11 cellular contexts compared by ENCODE assay signal in genomic region chr17:3385869-3386816, GRCh38. TPM values are rescaled to one million over a fixed set of nuclear protein-coding genes. Genes with fewer than 3 reads are reported as not detected.
DNase-seq lines count a peak whose midpoint lies in the region; ATAC-seq and TF ChIP-seq lines count a peak whose summit lies in the region.
"Had no signal": no experiment of that assay in that cellular context is flagged by ENCODE, and none has a peak within 500 bp of the region (broad histone marks: within the 10 kb centered on the region; RNA-seq: fewer than 3 reads in every experiment).

OR3A2 (minus strand) TSS chr17:3386308.

- H3K9me3 ChIP-seq in iPS-15b (ENCODE audit: control insufficient read depth, insufficient read depth, low read length) (no peaks in the 10 kb centered on the region), psoas muscle (no peaks in the 10 kb centered on the region)
- H3K9me3 ChIP-seq: thyroid gland had no signal

- intact Hi-C loops in psoas muscle (cut with DNase I), result no loop called here

- H3K27me3 ChIP-seq in iPS-15b (ENCODE audit: control insufficient read depth, insufficient read depth, low read length) (peaks cover 13% of the 10 kb centered on the region), psoas muscle (ENCODE audit: insufficient read depth in 3 of 3, low read length in 2 of 3) (peaks cover 0 to 22% (median 5%) of the 10 kb centered on the region in 3 donors)
- H3K27me3 ChIP-seq: thyroid gland had no signal

- H3K27ac ChIP-seq in psoas muscle, result no peak within 1 kb of the TSS
- H3K27ac ChIP-seq: thyroid gland had no signal

- DNase-seq in HK-2 (ENCODE audit: unreplicated experiment) (peak; percentile 74), activated T-cell treated with anti-CD3 and anti-CD28 coated beads for 48 hours (ENCODE audit: low read depth) (peak; percentile 43), psoas muscle (no peak), NK-92 (lab: John Stamatoyannopoulos, UW; ENCODE audit: unreplicated experiment) (no peak), midbrain (lab: John Stamatoyannopoulos, UW) (no peak)
- DNase-seq in stimulated activated CD4-positive, alpha-beta T cell treated with anti-CD3 and anti-CD28 coated beads, TNF-alpha, amount 100 ng/mL, for 48 hours (ENCODE audit: low read depth in 3 of 3), result peak in 2 of 3 donors; percentile 7 to 12
- DNase-seq: Calu3, NCI-H2227 treated with DMSO at 0.1 percent for 48 hours, thyroid gland had no signal

- no peak for TF ChIP-seq CTCF in psoas muscle (IDR thresholded peaks at IDR 0.05)

- no peaks in the 10 kb centered on the region for H3K36me3 ChIP-seq in iPS-15b (ENCODE audit: control insufficient read depth, insufficient read depth, low read length)
- H3K36me3 ChIP-seq in psoas muscle (ENCODE audit: insufficient read depth in 1 of 2, low read depth in 1 of 2), result no peaks in the 10 kb centered on the region
- H3K36me3 ChIP-seq: thyroid gland had no signal

- H3K4me1 ChIP-seq in iPS-15b (ENCODE audit: control insufficient read depth, insufficient read depth, low read length), result no peaks in the 10 kb centered on the region
- H3K4me1 ChIP-seq in psoas muscle, result no peaks in the 10 kb centered on the region
- H3K4me1 ChIP-seq: thyroid gland had no signal

- WGBS in psoas muscle, 3 donors, result 20 to 25% (median 24%) methylated on average over 90 to 92 of the region's 92 CpGs

- H3K9ac ChIP-seq in iPS-15b (ENCODE audit: low read depth, low read length), result no peak within 1 kb of the TSS

- H3K4me3 ChIP-seq in iPS-15b (ENCODE audit: low read depth, low read length) (peak within 1 kb of the TSS; percentile 41), psoas muscle (no peak within 1 kb of the TSS)
- H3K4me3 ChIP-seq: thyroid gland had no signal

- ATAC-seq in psoas muscle (no peak), HG02840 (IDR thresholded peaks at IDR 0.05; ENCODE audit: low FRiP score, unreplicated experiment) (no peak)

RNA-seq across cellular contexts. Expression of gene OR3A2, which starts in this region (rescaled TPM):
- under 1 TPM in 2 of 4 donors, not detected in 2; 0.36 to 0.40 TPM for total RNA-seq in psoas muscle
- under 1 TPM in 1 of 3 donors, not detected in 2; 0.04 TPM for polyA plus RNA-seq in psoas muscle
- total RNA-seq: Calu3, thyroid gland had no signal

Comparison
In these comparisons a context has a peak if more than half of its experiments do, and no peak if none do; other contexts are left out.
1. DNase-seq: peak in HK-2 (single experiment), activated T-cell treated with anti-CD3 and anti-CD28 coated beads for 48 hours (single experiment) and stimulated activated CD4-positive, alpha-beta T cell treated with anti-CD3 and anti-CD28 coated beads, TNF-alpha, amount 100 ng/mL, for 48 hours (2 of 3); none in psoas muscle (0 of 2), NK-92 (single experiment) and midbrain (single experiment).